18 cellular contexts compared by ENCODE assay signal in genomic region chr11:118143661-118144185, GRCh38. TPM values are rescaled to one million over a fixed set of nuclear protein-coding genes. Genes with fewer than 3 reads are reported as not detected.
DNase-seq lines count a peak whose midpoint lies in the region; ATAC-seq, FAIRE-seq and TF ChIP-seq lines count a peak whose summit lies in the region.
"Had no signal": no experiment of that assay in that cellular context is flagged by ENCODE, and none has a peak within 500 bp of the region (broad histone marks: within the 10 kb centered on the region; RNA-seq: fewer than 3 reads in every experiment).

No MANE protein-coding gene starts in this region.

- no peak for TF ChIP-seq POLR2A in sigmoid colon (IDR thresholded peaks at IDR 0.05)

- no peaks in the 10 kb centered on the region for H3K36me3 ChIP-seq in bronchial epithelial cell (ENCODE audit: control insufficient read depth, insufficient read depth, low read length)
- no peaks in the 10 kb centered on the region for H3K36me3 ChIP-seq in neutrophil
- no peaks in the 10 kb centered on the region for H3K36me3 ChIP-seq in sigmoid colon
- H3K36me3 ChIP-seq: BE2C, HAP-1 had no signal

- 70 to 84% methylated on average over 12 of the region's 12 CpGs for WGBS in sigmoid colon, 2 donors

- H3K27ac ChIP-seq in neutrophil (peak overlapping the region; percentile 68), sigmoid colon (no peak overlapping the region)
- H3K27ac ChIP-seq: A549, C4-2B, HL-60 had no signal

- H3K36me3 Mint-ChIP-seq in T-helper 17 cell (ENCODE audit: low read depth) (peaks cover 9% of the 10 kb centered on the region), osteocyte (ENCODE audit: unreplicated experiment) (no peaks in the 10 kb centered on the region)
- H3K36me3 Mint-ChIP-seq: CD4-positive, alpha-beta memory T cell had no signal

- peak overlapping the region; percentile 8 for H3K27ac Mint-ChIP-seq in T-helper 17 cell
- no peak overlapping the region for H3K27ac Mint-ChIP-seq in osteocyte (ENCODE audit: unreplicated experiment)

- FAIRE-seq in bronchial epithelial cell (lab: Jason Lieb, UNC): peak; percentile 50
- FAIRE-seq: A549, GM12891 had no signal

- peaks cover 24 to 31% of the 10 kb centered on the region in 2 experiments for H3K4me1 ChIP-seq in neutrophil (ENCODE audit: control insufficient read depth in 1 of 2, insufficient read depth in 1 of 2, low read depth in 1 of 2, low read length in 1 of 2)
- peaks cover 0 to 9% (median 7%) of the 10 kb centered on the region in 4 donors for H3K4me1 ChIP-seq in sigmoid colon
- H3K4me1 ChIP-seq: A549, BE2C, HAP-1 had no signal

- H3K4me3 Mint-ChIP-seq in T-helper 17 cell: no peak overlapping the region
- no peak overlapping the region for H3K4me3 Mint-ChIP-seq in osteocyte (ENCODE audit: unreplicated experiment)

- no peak for TF ChIP-seq EP300 in sigmoid colon (IDR thresholded peaks at IDR 0.05)

- ATAC-seq in T-helper 17 cell: no peak
- no peak for ATAC-seq in HG03342 (IDR thresholded peaks at IDR 0.05; ENCODE audit: unreplicated experiment)
- ATAC-seq: A549 had no signal

- no peaks in the 10 kb centered on the region for H3K9me3 Mint-ChIP-seq in osteocyte (ENCODE audit: unreplicated experiment)
- H3K9me3 Mint-ChIP-seq: CD4-positive, alpha-beta memory T cell had no signal

- H3K9me3 ChIP-seq in T-helper 17 cell (ENCODE audit: control insufficient read depth, low read length, poor library complexity, severe bottlenecking): no peaks in the 10 kb centered on the region
- H3K9me3 ChIP-seq in neutrophil: no peaks in the 10 kb centered on the region
- H3K9me3 ChIP-seq in sigmoid colon: no peaks in the 10 kb centered on the region
- H3K9me3 ChIP-seq: A549, BE2C, HAP-1 had no signal

- H3K27me3 ChIP-seq in bronchial epithelial cell (ENCODE audit: control insufficient read depth, insufficient read depth, low read length) (no peaks in the 10 kb centered on the region), neutrophil (peaks cover 46% of the 10 kb centered on the region), sigmoid colon (peaks cover 0 to 53% (median 6%) of the 10 kb centered on the region in 3 donors)

- H3K4me3 ChIP-seq in bronchial epithelial cell (ENCODE audit: low read depth, low read length) (no peak overlapping the region), neutrophil (ENCODE audit: low read depth in 1 of 2, low read length in 1 of 2) (no peak overlapping the region), sigmoid colon (no peak overlapping the region)
- H3K4me3 ChIP-seq: A549, HAP-1 had no signal

- no peak for DNase-seq in T-helper 17 cell
- no peak for DNase-seq in bronchial epithelial cell (ENCODE audit: low read depth)
- peak; percentile 58 for DNase-seq in sigmoid colon
- no peak for DNase-seq in hypothalamus (lab: John Stamatoyannopoulos, UW)
- DNase-seq in osteocyte (ENCODE audit: extremely low spot score, unreplicated experiment): no peak
- DNase-seq: BE2C; CD4-positive, alpha-beta memory T cell; DMS79; GOT3 had no signal

- H3K4me1 Mint-ChIP-seq in T-helper 17 cell: peaks cover 12% of the 10 kb centered on the region
- peaks cover 3% of the 10 kb centered on the region for H3K4me1 Mint-ChIP-seq in osteocyte (ENCODE audit: unreplicated experiment)

- TF ChIP-seq CTCF in bronchial epithelial cell (IDR thresholded peaks at IDR 0.05; ENCODE audit: insufficient read depth, low read length, severe bottlenecking): no peak
- no peak for TF ChIP-seq CTCF in neutrophil (IDR thresholded peaks at IDR 0.05)
- no peak for TF ChIP-seq CTCF in sigmoid colon (IDR thresholded peaks at IDR 0.05)
- no peak for TF ChIP-seq CTCF in osteocyte (IDR thresholded peaks at IDR 0.05)

- peaks cover 62% of the 10 kb centered on the region for H3K27me3 Mint-ChIP-seq in T-helper 17 cell
- H3K27me3 Mint-ChIP-seq in osteocyte (ENCODE audit: unreplicated experiment): peaks cover 79% of the 10 kb centered on the region

- intact Hi-C loops in sigmoid colon (cut with DNase I): loop anchor here (2.0 kb wide), 1 partner anchor 345 kb away; no protein-coding TSS in a partner anchor

RNA-seq across cellular contexts. Expression of gene SCN4B, which starts 8.9 kb away (rescaled TPM):
- not detected for total RNA-seq in T-helper 17 cell
- total RNA-seq in bronchial epithelial cell: 0.53 and 1.2 TPM in 2 replicates
- 1 to 10 TPM; 1.3 to 2.2 (median 1.5) TPM for total RNA-seq in sigmoid colon
- polyA plus RNA-seq in sigmoid colon: 1 to 10 TPM in 2 of 3 donors, under 1 TPM in 1; 0.92 to 1.3 (median 1.2) TPM
- 0.08 TPM in 1 of 2 replicates, not detected in the other for total RNA-seq in osteocyte
- total RNA-seq: CD4-positive, alpha-beta memory T cell; G401 had no signal
- polyA plus RNA-seq: CD4-positive, alpha-beta memory T cell had no signal

RNA-seq across cellular contexts. Expression of gene SCN2B, which starts 32.7 kb away (rescaled TPM):
- not detected for total RNA-seq in T-helper 17 cell
- under 0.01 and 0.13 TPM in 2 replicates for total RNA-seq in bronchial epithelial cell
- total RNA-seq in sigmoid colon: 1 to 10 TPM in 3 of 4 donors, under 1 TPM in 1; 0.95 to 1.7 (median 1.2) TPM
- polyA plus RNA-seq in sigmoid colon: under 1 TPM; 0.23 to 0.74 (median 0.60) TPM
- total RNA-seq in osteocyte: not detected in 2 replicates
- total RNA-seq: CD4-positive, alpha-beta memory T cell had no signal
- polyA plus RNA-seq: A549; CD4-positive, alpha-beta memory T cell had no signal

RNA-seq across cellular contexts. Expression of gene SMIM35, which starts 57.0 kb away (rescaled TPM):
- total RNA-seq in T-helper 17 cell: under 1 TPM; 0.13 to 0.30 TPM
- not detected in 2 replicates for total RNA-seq in bronchial epithelial cell
- not detected for total RNA-seq in sigmoid colon
- under 1 TPM in 1 of 3 donors, not detected in 2; 0.28 TPM for polyA plus RNA-seq in sigmoid colon
- not detected in 2 replicates for total RNA-seq in osteocyte
- total RNA-seq: G401 had no signal
- polyA plus RNA-seq: A549, AG04450 had no signal
